In genomic region chr2:84300030-84301029, GRCh38 we compare ENCODE assay signal across 29 cellular contexts.
"Had no signal": no experiment of that assay in that cellular context is flagged by ENCODE, and none has a peak within 500 bp of the region (broad histone marks: within the 10 kb centered on the region; RNA-seq: fewer than 3 reads in every experiment).

No MANE protein-coding gene starts in this region.

- H3K4me1 ChIP-seq: left lung, lower lobe of right lung, spleen, suprapubic skin, tibial nerve, vagina had no signal

- H3K27me3 ChIP-seq: hepatocyte, left lung, neural progenitor cell, neutrophil, spleen, suprapubic skin, tibial nerve, vagina had no signal

- H3K4me1 Mint-ChIP-seq: naive B cell; nephron progenitor cell; stimulated activated effector memory CD8-positive, alpha-beta T cell treated with anti-CD3 and anti-CD28 coated beads, Interleukin-12 subunit alpha, Interleukin-12 subunit beta, amount 100 ng/mL, for 72 hours had no signal

- ATAC-seq: left colon; left lung; lower lobe of right lung; natural killer cell; right cardiac atrium; sciatic nerve; stimulated activated effector memory CD8-positive, alpha-beta T cell treated with anti-CD3 and anti-CD28 coated beads, Interleukin-12 subunit alpha, Interleukin-12 subunit beta, amount 100 ng/mL, for 72 hours had no signal

- H3K27ac Mint-ChIP-seq: mesothelial cell of epicardium; naive B cell; natural killer cell; nephron progenitor cell; neural progenitor cell; stimulated activated effector memory CD8-positive, alpha-beta T cell treated with anti-CD3 and anti-CD28 coated beads, Interleukin-12 subunit alpha, Interleukin-12 subunit beta, amount 100 ng/mL, for 72 hours; stimulated activated naive CD8-positive, alpha-beta T cell treated with anti-CD3 and anti-CD28 coated beads, Interleukin-15, Interleukin-2, amounts not matched to agents 100 ng/mL and 50 ng/mL, for 24 hours had no signal

- H3K27ac ChIP-seq: hepatocyte, left lung, lower lobe of right lung, neural progenitor cell, neutrophil, spleen, suprapubic skin, tibial nerve, vagina had no signal

- FAIRE-seq: small intestine had no signal

- H3K9me3 ChIP-seq: left lung, lower lobe of right lung, neutrophil, suprapubic skin, vagina had no signal

- H3K4me3 Mint-ChIP-seq: mesothelial cell of epicardium; naive B cell; natural killer cell; nephron progenitor cell; neural progenitor cell; stimulated activated effector memory CD8-positive, alpha-beta T cell treated with anti-CD3 and anti-CD28 coated beads, Interleukin-12 subunit alpha, Interleukin-12 subunit beta, amount 100 ng/mL, for 72 hours; stimulated activated naive CD8-positive, alpha-beta T cell treated with anti-CD3 and anti-CD28 coated beads, Interleukin-15, Interleukin-2, amounts not matched to agents 100 ng/mL and 50 ng/mL, for 24 hours; type B pancreatic cell had no signal

- H3K9me3 Mint-ChIP-seq: natural killer cell; stimulated activated effector memory CD8-positive, alpha-beta T cell treated with anti-CD3 and anti-CD28 coated beads, Interleukin-12 subunit alpha, Interleukin-12 subunit beta, amount 100 ng/mL, for 72 hours; stimulated activated naive CD8-positive, alpha-beta T cell treated with anti-CD3 and anti-CD28 coated beads, Interleukin-15, Interleukin-2, amounts not matched to agents 100 ng/mL and 50 ng/mL, for 24 hours; type B pancreatic cell had no signal

- H3K27me3 Mint-ChIP-seq: progenitor cell of endocrine pancreas; stimulated activated naive CD8-positive, alpha-beta T cell treated with anti-CD3 and anti-CD28 coated beads, Interleukin-15, Interleukin-2, amounts not matched to agents 100 ng/mL and 50 ng/mL, for 24 hours had no signal

- DNase-seq: islet precursor cell; kidney glomerular epithelial cell; left colon; left lung; lower lobe of right lung; mammary epithelial cell; mesendoderm; naive B cell; natural killer cell; nephron progenitor cell; occipital lobe; retina; right cardiac atrium; small intestine; spleen; stimulated activated CD4-positive, alpha-beta T cell treated with anti-CD3 and anti-CD28 coated beads, Interleukin-4, amount 100 ng/mL, for 24 hours; stimulated activated naive CD4-positive, alpha-beta T cell had no signal

- H3K4me3 ChIP-seq: hepatocyte, left lung, lower lobe of right lung, neural progenitor cell, spleen, suprapubic skin, tibial nerve, vagina had no signal

- H3K36me3 Mint-ChIP-seq: mesothelial cell of epicardium; naive B cell; natural killer cell; neural progenitor cell; stimulated activated effector memory CD8-positive, alpha-beta T cell treated with anti-CD3 and anti-CD28 coated beads, Interleukin-12 subunit alpha, Interleukin-12 subunit beta, amount 100 ng/mL, for 72 hours; type B pancreatic cell had no signal

- H3K36me3 ChIP-seq: left lung, lower lobe of right lung, neural progenitor cell, neutrophil, spleen, suprapubic skin, tibial nerve, vagina had no signal
